ENCODE assay signal across 8 cellular contexts in genomic region chr11:76445122-76446084, GRCh38. TPM values are rescaled to one million over a fixed set of nuclear protein-coding genes. Genes with fewer than 3 reads are reported as not detected.
A peak's percentile ranks its signal among the peaks of the same experiment; 100 is the strongest.
DNase-seq lines count a peak whose midpoint lies in the region; ATAC-seq and TF ChIP-seq lines count a peak whose summit lies in the region.

No MANE protein-coding gene starts in this region.

- no peak for TF ChIP-seq CTCF in right atrium auricular region (IDR thresholded peaks at IDR 0.05)
- no peak for TF ChIP-seq CTCF in prostate gland (IDR thresholded peaks at IDR 0.05)

- peaks cover 0 to 31% of the 10 kb centered on the region in 2 donors for H3K4me1 ChIP-seq in right atrium auricular region
- H3K4me1 ChIP-seq in prostate gland (replicated peaks), result peaks cover 6% of the 10 kb centered on the region
- H3K4me1 ChIP-seq in urinary bladder (ENCODE audit: insufficient read depth), result no peaks in the 10 kb centered on the region

- H3K4me3 ChIP-seq in right atrium auricular region, result peak overlapping the region; percentile 89 to 99
- H3K4me3 ChIP-seq in prostate gland, result peak overlapping the region; percentile 89 to 100
- peak overlapping the region; percentile 94 for H3K4me3 ChIP-seq in urinary bladder (ENCODE audit: low read depth, low read length)

- under 1% methylated on average over 47 of the region's 56 CpGs for WGBS in prostate gland
- WGBS in urinary bladder, result under 1% methylated on average over 56 of the region's 56 CpGs

- H3K27ac Mint-ChIP-seq in T-helper 17 cell, result peak overlapping the region; percentile 97

- ATAC-seq in HG02623 (IDR thresholded peaks at IDR 0.05; ENCODE audit: unreplicated experiment), result peak; percentile 15
- peak; percentile 4 for ATAC-seq in T-helper 17 cell

- H3K27ac ChIP-seq in right atrium auricular region (peak overlapping the region; percentile 93 to 98), prostate gland (peak overlapping the region; percentile 93 to 95), urinary bladder (ENCODE audit: low read depth) (peak overlapping the region; percentile 80)

- H3K9me3 ChIP-seq in T-helper 17 cell (ENCODE audit: control insufficient read depth, low read length, poor library complexity, severe bottlenecking) (no peaks in the 10 kb centered on the region), right atrium auricular region (no peaks in the 10 kb centered on the region), prostate gland (no peaks in the 10 kb centered on the region)

- peaks cover 33% of the 10 kb centered on the region for H3K4me1 Mint-ChIP-seq in T-helper 17 cell

- H3K36me3 ChIP-seq in right atrium auricular region (peaks cover 8% of the 10 kb centered on the region), prostate gland (no peaks in the 10 kb centered on the region), urinary bladder (ENCODE audit: insufficient read depth) (no peaks in the 10 kb centered on the region)

- peak; percentile 65 for TF ChIP-seq POLR2A in prostate gland (IDR thresholded peaks at IDR 0.05)

- peak; percentile 51 for DNase-seq in GM04504 (ENCODE audit: low read depth)
- DNase-seq in NCI-H1417 (lab: John Stamatoyannopoulos, UW), result peak; percentile 50 to 83 (median 74)
- DNase-seq in T-helper 17 cell, result peak; percentile 10 to 52 (median 46)
- peak in 57 of 58 donors; percentile 15 to 81 (median 59) for DNase-seq in anterior cingulate cortex (lab: John Stamatoyannopoulos, UW)
- DNase-seq in right atrium auricular region (ENCODE audit: low spot score), result peak; percentile 76
- peak; percentile 71 for DNase-seq in prostate gland (ENCODE audit: low spot score)

- no peaks in the 10 kb centered on the region for H3K36me3 Mint-ChIP-seq in T-helper 17 cell (ENCODE audit: low read depth)

- H3K27me3 ChIP-seq in right atrium auricular region (no peaks in the 10 kb centered on the region), prostate gland (replicated peaks; ENCODE audit: insufficient read depth) (no peaks in the 10 kb centered on the region)

- intact Hi-C loops in prostate gland (cut with DNase I), result loop anchor here (10.0 kb wide), 2 partner anchors 211 to 241 kb away; partner anchors contain the start of gene WNT11

- no peaks in the 10 kb centered on the region for H3K27me3 Mint-ChIP-seq in T-helper 17 cell

- peak overlapping the region; percentile 97 for H3K4me3 Mint-ChIP-seq in T-helper 17 cell

RNA-seq across cellular contexts. Expression of gene EMSY, which starts 0.6 kb away (rescaled TPM):
- total RNA-seq in T-helper 17 cell (10 to 100 TPM; 25.3 to 34.6 TPM), right atrium auricular region (10 to 100 TPM; 31.4 to 35.9 TPM), prostate gland (10 to 100 TPM; 24.3 to 39.4 TPM), urinary bladder (45.4 TPM)
- polyA plus RNA-seq in urinary bladder, result 13.3 TPM

Comparison
In these comparisons a context has a peak if more than half of its experiments do, and no peak if none do; other contexts are left out.
1. Peak in every context shown above with its lines: DNase-seq, ATAC-seq, H3K4me3 ChIP-seq and H3K27ac ChIP-seq.